ENCODE assay signal across 8 cellular contexts in the genomic region with DNA sequence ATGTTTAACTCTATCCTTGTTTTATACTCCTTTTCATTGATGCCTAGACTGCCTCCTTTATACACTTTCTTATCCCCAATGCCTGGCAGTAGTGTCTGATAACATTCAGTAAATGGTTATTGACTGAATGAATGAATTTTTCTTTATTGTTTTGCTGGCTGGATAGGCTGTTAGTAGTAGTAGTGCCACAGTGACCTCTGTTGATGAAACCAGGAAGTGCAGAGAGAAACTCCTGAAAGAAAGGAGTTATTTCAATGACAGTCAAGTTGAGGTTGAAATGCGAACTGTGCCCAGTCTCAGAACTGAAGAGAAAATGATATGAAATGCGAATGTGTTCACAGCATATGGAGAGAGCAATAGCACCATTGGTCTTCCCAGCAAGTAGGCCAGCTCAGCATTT. TPM values are rescaled to one million over a fixed set of nuclear protein-coding genes. Genes with fewer than 3 reads are reported as not detected.
DNase-seq lines count a peak whose midpoint lies in the region; ATAC-seq, FAIRE-seq and TF ChIP-seq lines count a peak whose summit lies in the region.

No MANE protein-coding gene starts in this region.

- DNase-seq in stimulated activated CD4-positive, alpha-beta T cell treated with anti-CD3 and anti-CD28 coated beads, Interleukin-4, amount 100 ng/mL, for 24 hours = peak; percentile 15
- no peak for DNase-seq in stimulated activated CD4-positive, alpha-beta T cell treated with anti-CD3 and anti-CD28 coated beads, Interleukin-4, amount 100 ng/mL, for 4 hours
- DNase-seq in SK-MEL-5 (ENCODE audit: low read depth, low spot score) = peak; percentile 42
- peak; percentile 16 for DNase-seq in iris pigment epithelial cell (ENCODE audit: low read depth)
- DNase-seq in GF-D8 (lab: John Stamatoyannopoulos, UW) = no peak
- no peak for DNase-seq in H54 (ENCODE audit: insufficient read length, low spot score)
- DNase-seq in NCI-H1694 (lab: John Stamatoyannopoulos, UW) = no peak
- DNase-seq in left ventricle myocardium superior = no peak

- no peak for TF ChIP-seq POLR2A in H54 (IDR thresholded peaks at IDR 0.05; ENCODE audit: low read depth, low read length)

- FAIRE-seq in H54 (lab: Jason Lieb, UNC) = no peak

- intact Hi-C loops in left ventricle myocardium superior (cut with micrococcal nuclease) = no loop called here

- ATAC-seq in left ventricle myocardium superior = no peak

- in situ Hi-C loops in SK-MEL-5 (cut with HindIII; ENCODE audit: low pct_unique_long_range_greater_than_20kb, low sequenced_read_pairs) = no loop called here

RNA-seq across cellular contexts. Expression of gene SLC9A2, which starts 26.8 kb away (rescaled TPM):
- total RNA-seq in SK-MEL-5 (2014; rRNA removed; shearing (Covaris generic)) = 0.08 TPM in 1 of 2 replicates, not detected in the other
- 0.05 TPM in 1 of 2 replicates, not detected in the other for polyA plus RNA-seq in SK-MEL-5 (2015; cell fraction: cytosol; rRNA removed)
- polyA plus RNA-seq in SK-MEL-5 (2015; cell fraction: nucleus; rRNA removed) = not detected in 2 replicates
- 0.15 TPM for total RNA-seq in left ventricle myocardium superior

Comparison
In these comparisons a context has a peak if more than half of its experiments do, and no peak if none do; other contexts are left out.
1. DNase-seq: peak in stimulated activated CD4-positive, alpha-beta T cell treated with anti-CD3 and anti-CD28 coated beads, Interleukin-4, amount 100 ng/mL, for 24 hours (single experiment), SK-MEL-5 (single experiment) and iris pigment epithelial cell (single experiment); none in stimulated activated CD4-positive, alpha-beta T cell treated with anti-CD3 and anti-CD28 coated beads, Interleukin-4, amount 100 ng/mL, for 4 hours (0 of 2), GF-D8 (single experiment), H54 (single experiment), NCI-H1694 (single experiment) and left ventricle myocardium superior (single experiment).